ENCODE assay signal across 8 cellular contexts in the genomic region with DNA sequence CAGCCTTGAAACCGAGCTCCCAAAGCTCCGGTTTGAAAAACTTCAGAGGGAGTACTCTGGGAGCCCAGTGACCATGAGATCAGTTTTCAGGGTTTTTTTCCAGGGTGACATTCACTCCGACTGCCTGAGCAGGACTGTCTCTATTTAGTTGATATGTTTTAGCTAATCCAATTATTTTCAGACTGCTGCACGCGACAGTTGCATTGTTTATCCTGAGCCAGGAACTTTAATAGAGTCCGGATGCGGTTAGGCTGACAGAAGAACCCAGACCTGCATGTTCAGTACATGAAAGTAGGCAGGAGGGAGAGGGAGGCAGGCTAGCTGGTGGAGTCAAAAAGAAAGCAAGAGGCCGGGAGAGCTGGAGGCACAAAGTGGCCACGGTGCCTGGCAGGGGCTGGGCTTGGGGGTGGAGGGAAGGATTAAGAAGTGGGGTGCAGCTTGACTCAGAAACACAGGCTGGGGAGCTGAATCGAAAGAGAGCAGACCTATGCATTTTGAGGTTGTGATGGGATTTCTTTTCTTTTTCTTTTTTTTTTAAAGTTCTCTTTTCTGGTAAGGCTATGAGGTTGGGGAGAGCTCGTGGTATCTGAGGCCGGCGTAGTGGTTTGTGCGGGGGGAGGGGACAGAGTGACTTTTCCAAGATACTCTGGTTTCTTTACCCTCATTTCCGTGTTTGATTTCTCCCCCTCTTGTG. TPM values are rescaled to one million over a fixed set of nuclear protein-coding genes. Genes with fewer than 3 reads are reported as not detected.
DNase-seq lines count a peak whose midpoint lies in the region; ATAC-seq and TF ChIP-seq lines count a peak whose summit lies in the region.

No MANE protein-coding gene starts in this region.

- peaks cover 46 to 86% (median 70%) of the 10 kb centered on the region in 4 donors for H3K4me1 Mint-ChIP-seq in CD4-positive, alpha-beta memory T cell
- peaks cover 90% of the 10 kb centered on the region for H3K4me1 Mint-ChIP-seq in nephron progenitor cell

- TF ChIP-seq CTCF in nephron progenitor cell (IDR thresholded peaks at IDR 0.05): no peak

- H3K9me3 ChIP-seq in CD4-positive, alpha-beta memory T cell (ENCODE audit: control insufficient read depth in 1 of 2, low read length in 2 of 2): no peaks in the 10 kb centered on the region
- H3K9me3 ChIP-seq in right cardiac atrium (ENCODE audit: control insufficient read depth, low read length): no peaks in the 10 kb centered on the region

- intact Hi-C loops in CD4-positive, alpha-beta memory T cell (cut with micrococcal nuclease): loop anchor here (2.0 kb wide), 1 partner anchor 185 kb away; no protein-coding TSS in a partner anchor
- intact Hi-C loops in right cardiac atrium (cut with DNase I): no loop called here

- peaks cover 43% of the 10 kb centered on the region for H3K36me3 ChIP-seq in CD4-positive, alpha-beta memory T cell (ENCODE audit: insufficient read depth, low read length)

- peaks cover 66 to 88% of the 10 kb centered on the region in 2 donors for H3K36me3 Mint-ChIP-seq in CD4-positive, alpha-beta memory T cell
- H3K36me3 Mint-ChIP-seq in nephron progenitor cell (ENCODE audit: low read depth): peaks cover 10% of the 10 kb centered on the region

- peaks cover 78% of the 10 kb centered on the region for H3K4me1 ChIP-seq in CD4-positive, alpha-beta memory T cell (ENCODE audit: insufficient read depth, low read length)
- peaks cover 2% of the 10 kb centered on the region for H3K4me1 ChIP-seq in right cardiac atrium (ENCODE audit: control insufficient read depth, insufficient read depth, low read length)

- peak; percentile 39 for ATAC-seq in GM21447 (IDR thresholded peaks at IDR 0.05; ENCODE audit: unreplicated experiment)
- ATAC-seq in right cardiac atrium: no peak

- 42% methylated on average over 15 of the region's 15 CpGs for WGBS in right cardiac atrium

- CTCF ChIA-PET in CD4-positive, alpha-beta memory T cell (lab: Charles Lee; ENCODE audit: partially characterized antibody): interaction anchor here (0.6 to 4.9 kb wide), 11 partner anchors 11 to 413 kb away, joined by 3 to 37 read pairs (median 4); no protein-coding TSS in a partner anchor

- H3K27me3 Mint-ChIP-seq in CD4-positive, alpha-beta memory T cell: no peaks in the 10 kb centered on the region
- peaks cover 88% of the 10 kb centered on the region for H3K27me3 Mint-ChIP-seq in nephron progenitor cell (ENCODE audit: low read depth, poor library complexity)

- H3K27me3 ChIP-seq in CD4-positive, alpha-beta memory T cell (ENCODE audit: insufficient read depth, low read length): no peaks in the 10 kb centered on the region
- H3K27me3 ChIP-seq in right cardiac atrium (ENCODE audit: control insufficient read depth, insufficient read depth): no peaks in the 10 kb centered on the region

- peak overlapping the region; percentile 93 to 99 (median 97) for H3K27ac Mint-ChIP-seq in CD4-positive, alpha-beta memory T cell
- H3K27ac Mint-ChIP-seq in nephron progenitor cell: no peak overlapping the region

- peak overlapping the region; percentile 83 for H3K27ac ChIP-seq in CD4-positive, alpha-beta memory T cell (ENCODE audit: low read depth, low read length)
- H3K27ac ChIP-seq in right cardiac atrium (ENCODE audit: low read length): no peak overlapping the region

- H3K4me3 Mint-ChIP-seq in CD4-positive, alpha-beta memory T cell: peak overlapping the region; percentile 94 to 100 (median 98)
- peak overlapping the region; percentile 70 for H3K4me3 Mint-ChIP-seq in nephron progenitor cell

- H3K4me3 ChIP-seq in CD4-positive, alpha-beta memory T cell (ENCODE audit: low read length in 2 of 2): peak overlapping the region; percentile 57 to 58
- H3K4me3 ChIP-seq in Jurkat, Clone E6-1 (ENCODE audit: low read length): peak overlapping the region; percentile 53
- H3K4me3 ChIP-seq in right cardiac atrium (ENCODE audit: low read length): no peak overlapping the region

- DNase-seq in CD4-positive, alpha-beta memory T cell: peak; percentile 73 to 84 (median 76)
- DNase-seq in Jurkat, Clone E6-1 (ENCODE audit: low read depth, low spot score): peak; percentile 95
- peak; percentile 74 for DNase-seq in activated naive CD4-positive, alpha-beta T cell treated with Interleukin-2 at 50 U/mL for 16 hours
- DNase-seq in nephron progenitor cell (no peak), NCI-H446 treated with DMSO at 0.1 percent for 48 hours (lab: John Stamatoyannopoulos, UW) (no peak), right cardiac atrium (no peak), NCI-H1105 treated with DMSO at 0.1 percent for 48 hours (lab: John Stamatoyannopoulos, UW) (no peak)

- H3K9me3 Mint-ChIP-seq in CD4-positive, alpha-beta memory T cell: peaks cover 0 to 6% (median 0%) of the 10 kb centered on the region in 8 donors
- no peaks in the 10 kb centered on the region for H3K9me3 Mint-ChIP-seq in nephron progenitor cell

- POLR2A ChIA-PET in CD4-positive, alpha-beta memory T cell (lab: Charles Lee; ENCODE audit: partially characterized antibody): interaction anchor here (0.5 to 8.5 kb wide), 45 partner anchors 7 to 1037 kb away, joined by 3 to 145 read pairs (median 5); no protein-coding TSS in a partner anchor

RNA-seq across cellular contexts. Expression of gene GATA3, which starts 5.7 kb away (rescaled TPM):
- total RNA-seq in CD4-positive, alpha-beta memory T cell: 10 to 100 TPM; 61.9 to 63.8 TPM
- polyA plus RNA-seq in CD4-positive, alpha-beta memory T cell: 10 to 100 TPM; 64.8 to 79.7 TPM
- 30.5 TPM for polyA plus RNA-seq in Jurkat, Clone E6-1 (2012; ENCODE audit: insufficient read depth, insufficient read length)
- 1 to 10 TPM in 2 of 4 donors, under 1 TPM in 2; 0.76 to 1.7 (median 0.95) TPM for total RNA-seq in right cardiac atrium
- 1.4 TPM for polyA plus RNA-seq in right cardiac atrium

Comparison
In these comparisons a context has a peak if more than half of its experiments do, and no peak if none do; other contexts are left out.
1. DNase-seq: peak in CD4-positive, alpha-beta memory T cell (5 of 5), Jurkat, Clone E6-1 (single experiment) and activated naive CD4-positive, alpha-beta T cell treated with Interleukin-2 at 50 U/mL for 16 hours (single experiment); none in nephron progenitor cell (single experiment), NCI-H446 treated with DMSO at 0.1 percent for 48 hours (single experiment), right cardiac atrium (0 of 3) and NCI-H1105 treated with DMSO at 0.1 percent for 48 hours (single experiment).
2. RNA of gene GATA3, which starts 5.7 kb away (total RNA-seq): 61.9 to 63.8 TPM in CD4-positive, alpha-beta memory T cell; 0.76 to 1.7 TPM in right cardiac atrium; every median in the first group is over 10 times any median in the second.